In the genomic region with DNA sequence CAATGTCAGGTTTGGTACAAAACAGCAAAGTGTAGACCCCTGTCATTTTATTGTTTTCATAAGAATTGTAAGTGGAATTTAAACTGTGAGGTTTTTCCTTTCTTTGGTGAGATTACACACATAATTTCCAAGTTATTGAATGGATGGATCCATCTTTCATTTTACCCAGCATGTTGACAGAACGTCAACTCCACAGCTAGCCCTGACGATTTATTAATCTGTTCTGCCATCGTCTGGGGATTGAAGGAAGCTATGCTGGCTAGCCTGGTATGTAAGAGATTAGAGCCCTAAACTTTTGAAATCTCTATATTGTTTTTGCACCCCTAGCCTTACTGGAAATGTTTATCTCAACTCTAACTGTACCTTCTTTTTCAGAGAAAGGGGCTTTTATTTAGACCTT, we compare ENCODE assay signal across 11 cellular contexts. TPM values are rescaled to one million over a fixed set of nuclear protein-coding genes. Genes with fewer than 3 reads are reported as not detected.
A peak's percentile ranks its signal among the peaks of the same experiment; 100 is the strongest.
DNase-seq lines count a peak whose midpoint lies in the region; ATAC-seq and TF ChIP-seq lines count a peak whose summit lies in the region.
"Had no signal": no experiment of that assay in that cellular context is flagged by ENCODE, and none has a peak within 500 bp of the region (broad histone marks: within the 10 kb centered on the region; RNA-seq: fewer than 3 reads in every experiment).

No MANE protein-coding gene starts in this region.

- H3T11ph ChIP-seq in H9 (ENCODE audit: low read length), result no peak overlapping the region

- no peak overlapping the region for H2BK120ac ChIP-seq in H9 (ENCODE audit: low read depth, low read length, poor library complexity, severe bottlenecking)

- H3K79me1 ChIP-seq in H9 (ENCODE audit: insufficient read depth, low read depth, low read length, poor library complexity, severe bottlenecking), result no peaks in the 10 kb centered on the region

- H3K27me3 ChIP-seq in H9 (ENCODE audit: insufficient read depth, low read length), result no peaks in the 10 kb centered on the region

- H3K27me3 Mint-ChIP-seq in H9 (ENCODE audit: low read depth), result no peaks in the 10 kb centered on the region
- H3K27me3 Mint-ChIP-seq in activated CD4-positive, alpha-beta T cell treated with anti-CD3 and anti-CD28 coated beads for 36 hours, result peaks cover 16% of the 10 kb centered on the region

- POLR2A ChIA-PET in activated CD4-positive, alpha-beta T cell treated with anti-CD3 and anti-CD28 coated beads for 36 hours (lab: Charles Lee), result no interaction called here

- no peak overlapping the region for H3K4ac ChIP-seq in H9 (ENCODE audit: low read depth, low read length)

- H3K36me3 Mint-ChIP-seq in H9 (ENCODE audit: insufficient read depth in 1 of 3, low read depth in 3 of 3), result no peaks in the 10 kb centered on the region
- peaks cover 5% of the 10 kb centered on the region for H3K36me3 Mint-ChIP-seq in activated CD4-positive, alpha-beta T cell treated with anti-CD3 and anti-CD28 coated beads for 36 hours (ENCODE audit: low read depth)

- no peaks in the 10 kb centered on the region for H3K9me3 Mint-ChIP-seq in H9
- no peaks in the 10 kb centered on the region for H3K9me3 Mint-ChIP-seq in activated CD4-positive, alpha-beta T cell treated with anti-CD3 and anti-CD28 coated beads for 36 hours (ENCODE audit: low read depth)
- H3K9me3 Mint-ChIP-seq: activated CD4-positive, alpha-beta memory T cell treated with anti-CD3 and anti-CD28 coated beads for 36 hours; CD4-positive, alpha-beta T cell had no signal

- H3K18ac ChIP-seq in H9 (ENCODE audit: insufficient read length, low read depth, low read length), result no peak overlapping the region

- CTCF ChIA-PET in activated CD4-positive, alpha-beta T cell treated with anti-CD3 and anti-CD28 coated beads for 36 hours (lab: Charles Lee), result interaction anchor here (1.1 kb wide), 1 partner anchor 10 kb away, joined by 6 read pairs; no protein-coding TSS in a partner anchor

- no peak overlapping the region for H3K4me3 Mint-ChIP-seq in H9
- H3K4me3 Mint-ChIP-seq in activated CD4-positive, alpha-beta T cell treated with anti-CD3 and anti-CD28 coated beads for 36 hours, result no peak overlapping the region
- H3K4me3 Mint-ChIP-seq: activated CD4-positive, alpha-beta memory T cell treated with anti-CD3 and anti-CD28 coated beads for 36 hours; CD4-positive, alpha-beta T cell had no signal

- no peak overlapping the region for H2BK20ac ChIP-seq in H9 (ENCODE audit: low read depth, low read length, poor library complexity, severe bottlenecking)

- H4K20me1 ChIP-seq in H9 (ENCODE audit: control insufficient read depth, insufficient read depth, insufficient read length), result no peaks in the 10 kb centered on the region

- TF ChIP-seq CTCF in retinal pigment epithelial cell (conservative IDR thresholded peaks at IDR 0.05; ENCODE audit: low read depth, low read length) (peak; percentile 51), H9 (conservative IDR thresholded peaks at IDR 0.05) (no peak)

- H4K8ac ChIP-seq in H9 (replicated peaks; ENCODE audit: insufficient read length, low read depth, low read length), result no peak overlapping the region

- no peak overlapping the region for H4K5ac ChIP-seq in H9 (ENCODE audit: insufficient read length, low read depth, low read length)

- H3K23me2 ChIP-seq in H9 (ENCODE audit: insufficient read length, low read depth, low read length, poor library complexity, severe bottlenecking), result no peaks in the 10 kb centered on the region

- no peak overlapping the region for H3K9ac ChIP-seq in H9 (ENCODE audit: extremely low read depth, insufficient read length, low read length)
- H3K9ac ChIP-seq: KMS-11 had no signal

- no peak for ATAC-seq in activated CD4-positive, alpha-beta T cell treated with anti-CD3 and anti-CD28 coated beads for 36 hours
- ATAC-seq in GM18511 (IDR thresholded peaks at IDR 0.05; ENCODE audit: unreplicated experiment), result no peak

- no peak overlapping the region for H3K27ac ChIP-seq in H9 (ENCODE audit: insufficient read length, low read depth, low read length)
- H3K27ac ChIP-seq: KMS-11 had no signal

- no peak overlapping the region for H2AFZ ChIP-seq in H9 (ENCODE audit: low read length)

- H3K4me1 ChIP-seq in H9 (ENCODE audit: insufficient read depth, low read length), result no peaks in the 10 kb centered on the region

- intact Hi-C loops in activated CD4-positive, alpha-beta T cell treated with anti-CD3 and anti-CD28 coated beads for 36 hours (cut with DNase I, micrococcal nuclease), result loop anchor here in 1 of 2 experiments (5.0 kb wide), 1 partner anchor 210 kb away; no protein-coding TSS in a partner anchor

- H2BK15ac ChIP-seq in H9 (ENCODE audit: low read depth, low read length), result no peak overlapping the region

- no peak overlapping the region for H2AK5ac ChIP-seq in H9 (ENCODE audit: insufficient read length, low read length)

- no peak overlapping the region for H3K56ac ChIP-seq in H9 (ENCODE audit: insufficient read length, low read depth, low read length)

- H3K79me2 ChIP-seq in H9 (ENCODE audit: insufficient read depth, low read length), result no peaks in the 10 kb centered on the region

- no peaks in the 10 kb centered on the region for H3K9me3 ChIP-seq in H9 (ENCODE audit: control insufficient read depth, low read depth, low read length)

- H3K4me3 ChIP-seq in retinal pigment epithelial cell (ENCODE audit: low read length), result no peak overlapping the region

- no peak overlapping the region for H3K23ac ChIP-seq in H9 (ENCODE audit: insufficient read length, low read depth, low read length)

- H4K91ac ChIP-seq in H9 (ENCODE audit: insufficient read length, low read depth, low read length), result no peak overlapping the region

- no peak overlapping the region for H3K4me2 ChIP-seq in H9 (ENCODE audit: insufficient read depth, insufficient read length, low read length)
- H3K4me2 ChIP-seq: KMS-11 had no signal

- H3K4me1 Mint-ChIP-seq in H9, result no peaks in the 10 kb centered on the region
- no peaks in the 10 kb centered on the region for H3K4me1 Mint-ChIP-seq in activated CD4-positive, alpha-beta T cell treated with anti-CD3 and anti-CD28 coated beads for 36 hours

- DNase-seq in NCI-H82 (lab: John Stamatoyannopoulos, UW), result peak; percentile 63
- no peak for DNase-seq in NCI-H82 treated with DMSO at 0.1 percent for 48 hours (lab: John Stamatoyannopoulos, UW; ENCODE audit: unreplicated experiment)
- peak; percentile 56 for DNase-seq in LHCN-M2 (ENCODE audit: low read depth)
- DNase-seq in astrocyte of the hippocampus (ENCODE audit: low read depth, low spot score), result peak; percentile 26
- DNase-seq in retinal pigment epithelial cell (ENCODE audit: low read depth), result no peak
- no peak for DNase-seq in H9
- no peak for DNase-seq in activated CD4-positive, alpha-beta T cell treated with anti-CD3 and anti-CD28 coated beads for 36 hours
- DNase-seq: activated CD4-positive, alpha-beta memory T cell treated with anti-CD3 and anti-CD28 coated beads for 36 hours; CD4-positive, alpha-beta T cell had no signal

- no peak overlapping the region for H3K14ac ChIP-seq in H9 (ENCODE audit: insufficient read depth, low read length)

- no peak overlapping the region for H3K27ac Mint-ChIP-seq in H9
- no peak overlapping the region for H3K27ac Mint-ChIP-seq in activated CD4-positive, alpha-beta T cell treated with anti-CD3 and anti-CD28 coated beads for 36 hours
- H3K27ac Mint-ChIP-seq: activated CD4-positive, alpha-beta memory T cell treated with anti-CD3 and anti-CD28 coated beads for 36 hours; CD4-positive, alpha-beta T cell had no signal

- no peak overlapping the region for H2BK12ac ChIP-seq in H9 (ENCODE audit: insufficient read length, low read depth, low read length)

- H2BK5ac ChIP-seq in H9 (ENCODE audit: insufficient read length, low read length), result no peak overlapping the region

- no CpG with 5 or more reads among the region's 3 CpGs for WGBS in H9 (ENCODE audit: extremely low coverage, insufficient read length, low lambda C conversion rate)

RNA-seq across cellular contexts. Expression of a gene that starts 8.6 kb away (rescaled TPM):
- total RNA-seq in LHCN-M2 (2014; rRNA removed), result 0.06 TPM in 1 of 2 replicates, not detected in the other
- polyA plus RNA-seq in LHCN-M2 (2012), result 0.02 TPM
- not detected in 2 replicates for total RNA-seq in H9 (2021)
- not detected for total RNA-seq in activated CD4-positive, alpha-beta T cell treated with anti-CD3 and anti-CD28 coated beads for 36 hours
- total RNA-seq: activated CD4-positive, alpha-beta memory T cell treated with anti-CD3 and anti-CD28 coated beads for 36 hours; CD4-positive, alpha-beta T cell had no signal

RNA-seq across cellular contexts. Expression of a gene that starts 58.7 kb away (rescaled TPM):
- 223 and 225 TPM in 2 replicates for total RNA-seq in LHCN-M2 (2014; rRNA removed)
- 93.2 TPM for polyA plus RNA-seq in LHCN-M2 (2012)
- 61.4 and 64.5 TPM in 2 replicates for total RNA-seq in H9 (2021)
- 10 to 100 TPM; 13.3 to 14.9 TPM for total RNA-seq in activated CD4-positive, alpha-beta T cell treated with anti-CD3 and anti-CD28 coated beads for 36 hours

Comparison
In these comparisons a context has a peak if more than half of its experiments do, and no peak if none do; other contexts are left out.
1. DNase-seq: peak in NCI-H82 (single experiment), LHCN-M2 (single experiment) and astrocyte of the hippocampus (single experiment); none in NCI-H82 treated with DMSO at 0.1 percent for 48 hours (single experiment), retinal pigment epithelial cell (single experiment), H9 (single experiment) and activated CD4-positive, alpha-beta T cell treated with anti-CD3 and anti-CD28 coated beads for 36 hours (single experiment).